6 cellular contexts compared by ENCODE assay signal in the genomic region with DNA sequence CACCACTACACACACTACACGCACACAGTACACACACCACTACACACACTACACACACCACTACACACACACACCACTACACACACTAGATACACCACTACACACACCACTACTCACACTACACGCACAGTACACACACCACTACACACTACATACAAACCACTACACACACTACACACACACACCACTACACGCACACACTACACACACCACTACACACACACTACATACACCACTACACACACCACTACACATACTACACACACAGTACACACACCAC. TPM values are rescaled to one million over a fixed set of nuclear protein-coding genes. Genes with fewer than 3 reads are reported as not detected.
DNase-seq lines count a peak whose midpoint lies in the region; ATAC-seq, FAIRE-seq and TF ChIP-seq lines count a peak whose summit lies in the region.
"Not testable (repeated sequence)": the region's sequence is repeated elsewhere in the genome, so short reads cannot be mapped to it uniquely, and the experiment has no call there.

No MANE protein-coding gene starts in this region.

- H2AK9ac ChIP-seq in IMR-90 (replicated peaks; ENCODE audit: low read depth, low read length, poor library complexity): not testable (repeated sequence)

- dilution Hi-C loops in IMR-90 (cut with HindIII; ENCODE audit: low sequenced_read_pairs, unreplicated experiment); keratinocyte (cut with MboI; ENCODE audit: extremely low pct_ligation_motif_present, low sequenced_read_pairs): not testable (repeated sequence)

- H2BK20ac ChIP-seq in IMR-90 (ENCODE audit: low read depth, low read length); H1 (ENCODE audit: low read length): not testable (repeated sequence)

- not testable (repeated sequence) for TF ChIP-seq RAD21 in IMR-90 (IDR thresholded peaks at IDR 0.05; ENCODE audit: low read length); H1 (IDR thresholded peaks at IDR 0.05 in 1 of 2, conservative IDR thresholded peaks at IDR 0.05 in 1 of 2; ENCODE audit: low read depth in 2 of 2, low read length in 2 of 2)

- H3K4me1 ChIP-seq in IMR-90 (ENCODE audit: control insufficient read depth, insufficient read depth, low read length); H1 (replicated peaks in 1 of 4; ENCODE audit: control insufficient read depth in 3 of 4, insufficient read depth in 4 of 4, low read length in 3 of 4); keratinocyte (ENCODE audit: control insufficient read depth, extremely low read depth, insufficient read depth, low read length); mesenchymal stem cell (ENCODE audit: control insufficient read depth, insufficient read depth, low read depth, low read length): not testable (repeated sequence)

- POLR2A ChIA-PET in IMR-90 (lab: Charles Lee; ENCODE audit: unreplicated experiment); H1 (lab: Charles Lee; ENCODE audit: partially characterized antibody): not testable (repeated sequence)

- FAIRE-seq in GM18507 (lab: Jason Lieb, UNC) (peak; percentile 15), keratinocyte (lab: Jason Lieb, UNC) (peak; percentile 29), urothelium cell line (lab: Jason Lieb, UNC) (peak; percentile 100)
- not testable (repeated sequence) for FAIRE-seq in H1 (lab: Jason Lieb, UNC)

- not testable (repeated sequence) for H3K4ac ChIP-seq in IMR-90 (ENCODE audit: low read depth, low read length); H1 (replicated peaks; ENCODE audit: insufficient read length, low read depth, low read length); mesenchymal stem cell (ENCODE audit: low read depth in 1 of 2, low read length in 2 of 2)

- H3K4me3 ChIP-seq in IMR-90 (ENCODE audit: insufficient read depth, low read depth, low read length); H1 (ENCODE audit: extremely low read depth in 1 of 4, insufficient read depth in 2 of 4, low read depth in 3 of 4, low read length in 4 of 4); keratinocyte (ENCODE audit: control insufficient read depth in 2 of 3, extremely low read depth in 1 of 3, insufficient read depth in 2 of 3, low read depth in 1 of 3, low read length in 3 of 3); mesenchymal stem cell (ENCODE audit: insufficient read depth in 1 of 2, low read depth in 1 of 2, low read length in 2 of 2): not testable (repeated sequence)

- H3K79me2 ChIP-seq in H1 (ENCODE audit: control insufficient read depth in 1 of 2, insufficient read depth in 2 of 2, low read length in 2 of 2); keratinocyte (ENCODE audit: control insufficient read depth, insufficient read depth, low read length): not testable (repeated sequence)

- not testable (repeated sequence) for H3K14ac ChIP-seq in IMR-90 (replicated peaks; ENCODE audit: low read depth, low read length); H1 (ENCODE audit: insufficient read length); mesenchymal stem cell (ENCODE audit: low read length in 2 of 2)

- H3K9me1 ChIP-seq in IMR-90 (ENCODE audit: insufficient read depth, low read length): peaks cover 16% of the 10 kb centered on the region; the same call in 1 of the 2 replicates
- H3K9me1 ChIP-seq in keratinocyte (ENCODE audit: control insufficient read depth, extremely low read depth, insufficient read depth, low read length): not testable (repeated sequence)

- H3K4me2 ChIP-seq in IMR-90 (ENCODE audit: low read depth, low read length); H1 (ENCODE audit: insufficient read depth in 1 of 2, low read depth in 2 of 2, low read length in 2 of 2); keratinocyte (ENCODE audit: control insufficient read depth, extremely low read depth, insufficient read depth, low read depth, low read length); mesenchymal stem cell (ENCODE audit: low read length, poor library complexity, severe bottlenecking): not testable (repeated sequence)

- not testable (repeated sequence) for H3K79me1 ChIP-seq in IMR-90 (ENCODE audit: low read depth in 1 of 2, low read length in 2 of 2); H1 (ENCODE audit: low read depth, low read length)
- H3K79me1 ChIP-seq in mesenchymal stem cell (replicated peaks; ENCODE audit: low read length, poor library complexity, severe bottlenecking): peaks cover 18% of the 10 kb centered on the region

- not testable (repeated sequence) for DNase-seq in GM18507 (ENCODE audit: extremely low spot score, insufficient read length, low read depth); IMR-90; H1 (ENCODE audit: low read depth in 1 of 2, low spot score in 2 of 2); keratinocyte (ENCODE audit: low read depth, low spot score); mesenchymal stem cell; urothelium cell line (ENCODE audit: low spot score)

- not testable (repeated sequence) for H3K23ac ChIP-seq in IMR-90 (ENCODE audit: low read depth, low read length); H1 (ENCODE audit: insufficient read length); mesenchymal stem cell (ENCODE audit: low read length in 2 of 2)

- not testable (repeated sequence) for TF ChIP-seq EP300 in H1 (IDR thresholded peaks at IDR 0.05; ENCODE audit: borderline replicate concordance in 1 of 2, low read depth in 2 of 2, low read length in 2 of 2)

- H3K18ac ChIP-seq in IMR-90 (ENCODE audit: low read depth, low read length); H1 (ENCODE audit: extremely low read depth, low read length); mesenchymal stem cell (ENCODE audit: low read depth in 1 of 2, low read length in 2 of 2): not testable (repeated sequence)

- not testable (repeated sequence) for TF ChIP-seq CTCF in IMR-90 (conservative IDR thresholded peaks at IDR 0.05; ENCODE audit: low read depth, low read length); H1 (IDR thresholded peaks at IDR 0.05; ENCODE audit: control extremely low read depth in 1 of 3, insufficient read depth in 1 of 3, low read depth in 1 of 3, low read length in 3 of 3); keratinocyte (optimal IDR thresholded peaks at IDR 0.05 in 1 of 3, IDR thresholded peaks at IDR 0.05 in 1 of 3, conservative IDR thresholded peaks at IDR 0.05 in 1 of 3; ENCODE audit: extremely low read depth in 1 of 3, insufficient read depth in 2 of 3, low read length in 3 of 3)

- H4K20me1 ChIP-seq in IMR-90 (ENCODE audit: insufficient read depth, low read length) (peaks cover 18% of the 10 kb centered on the region), H1 (replicated peaks in 1 of 2; ENCODE audit: control insufficient read depth in 1 of 2, insufficient read depth in 2 of 2, low read length in 2 of 2) (peaks cover 0 to 31% of the 10 kb centered on the region in 2 experiments)
- H4K20me1 ChIP-seq in keratinocyte (ENCODE audit: control insufficient read depth, extremely low read depth, insufficient read depth, low read length): not testable (repeated sequence)

- H3K9me3 ChIP-seq in IMR-90 (ENCODE audit: control insufficient read depth, insufficient read depth, low read length); keratinocyte (ENCODE audit: control insufficient read depth, low read depth, low read length); mesenchymal stem cell (ENCODE audit: control insufficient read depth, low read length): not testable (repeated sequence)
- H3K9me3 ChIP-seq in H1 (ENCODE audit: insufficient read depth in 2 of 2, low read depth in 1 of 2, low read length in 1 of 2): peaks cover 0 to 20% of the 10 kb centered on the region in 2 experiments; a peak in 3 of 4 replicates

- WGBS in IMR-90 (ENCODE audit: extremely low coverage in 2 of 2, insufficient read length in 1 of 2), 2 experiments: 100% methylated on average over 1 of the region's 3 CpGs; no CpG with 5 or more reads in 1 of the 2 experiments
- WGBS in H1 (ENCODE audit: extremely low coverage in 1 of 2, insufficient coverage in 1 of 2, insufficient read length in 1 of 2, insufficient replicate concordance in 2 of 2, low coverage in 1 of 2, low lambda C conversion rate in 2 of 2, missing lambda C conversion rate in 1 of 2), 2 experiments: 80 to 100% methylated on average over 1 to 3 of the region's 3 CpGs
- 90% methylated on average over 3 of the region's 3 CpGs for WGBS in mesenchymal stem cell

- H4K91ac ChIP-seq in IMR-90 (ENCODE audit: insufficient read depth, low read depth, low read length); H1 (replicated peaks; ENCODE audit: insufficient read length, low read length): not testable (repeated sequence)
- H4K91ac ChIP-seq in mesenchymal stem cell (ENCODE audit: low read length): peak overlapping the region; percentile 70

- not testable (repeated sequence) for ATAC-seq in IMR-90 (ENCODE audit: low read depth)

- H2BK12ac ChIP-seq in H1 (ENCODE audit: low read depth, low read length); mesenchymal stem cell (ENCODE audit: low read length in 2 of 2): not testable (repeated sequence)

- H2BK15ac ChIP-seq in IMR-90 (ENCODE audit: low read depth, low read length); H1 (ENCODE audit: low read length); mesenchymal stem cell (ENCODE audit: low read depth, poor library complexity, severe bottlenecking): not testable (repeated sequence)

- not testable (repeated sequence) for BruUV-seq in IMR-90 (replicated peaks; lab: Mats Ljungman, UMichigan)

- in situ Hi-C loops in IMR-90 (cut with MboI; ENCODE audit: low sequenced_read_pairs): not testable (repeated sequence)

- not testable (repeated sequence) for H4K8ac ChIP-seq in IMR-90 (ENCODE audit: low read depth in 2 of 2, low read length in 2 of 2); H1 (ENCODE audit: extremely low read depth, insufficient read depth, low read length); mesenchymal stem cell (ENCODE audit: low read length)

- H3K9ac ChIP-seq in IMR-90 (ENCODE audit: low read depth, low read length); H1 (replicated peaks in 1 of 4; ENCODE audit: extremely low read depth in 1 of 4, low read depth in 3 of 4, low read length in 3 of 4); keratinocyte (ENCODE audit: control insufficient read depth, extremely low read depth, insufficient read depth, low read length); mesenchymal stem cell (ENCODE audit: low read length): not testable (repeated sequence)

- not testable (repeated sequence) for H2BK120ac ChIP-seq in IMR-90 (ENCODE audit: low read depth, low read length); H1 (replicated peaks; ENCODE audit: low read depth, low read length); mesenchymal stem cell (ENCODE audit: low read depth, low read length)

- H2BK5ac ChIP-seq in IMR-90 (ENCODE audit: low read depth, low read length, poor library complexity, severe bottlenecking): peak overlapping the region; percentile 95
- H2BK5ac ChIP-seq in H1 (ENCODE audit: low read depth, low read length); mesenchymal stem cell (ENCODE audit: low read depth, low read length, poor library complexity, severe bottlenecking): not testable (repeated sequence)

- CTCF ChIA-PET in IMR-90 (lab: Yijun Ruan, JAX); H1 (lab: Charles Lee; ENCODE audit: partially characterized antibody): not testable (repeated sequence)

- H3K36me3 ChIP-seq in IMR-90 (ENCODE audit: control insufficient read depth, insufficient read depth, low read length): peaks cover 18% of the 10 kb centered on the region
- peaks cover 8 to 33% (median 23%) of the 10 kb centered on the region in 4 experiments; a peak in 5 of 8 replicates for H3K36me3 ChIP-seq in H1 (ENCODE audit: control insufficient read depth in 2 of 4, insufficient read depth in 4 of 4, low read length in 3 of 4)
- H3K36me3 ChIP-seq in keratinocyte (ENCODE audit: control insufficient read depth in 2 of 2, extremely low read depth in 1 of 2, insufficient read depth in 2 of 2, low read length in 2 of 2): not testable (repeated sequence)
- H3K36me3 ChIP-seq in mesenchymal stem cell (ENCODE audit: control insufficient read depth in 1 of 2, insufficient read depth in 2 of 2, low read depth in 1 of 2, low read length in 2 of 2): peaks cover 27 to 66% of the 10 kb centered on the region in 2 experiments

- H3K56ac ChIP-seq in IMR-90 (ENCODE audit: extremely low read depth, insufficient read depth, low read length): not testable (repeated sequence)
- H3K56ac ChIP-seq in H1 (replicated peaks; ENCODE audit: insufficient read length, low read depth, low read length): peak overlapping the region; percentile 100

- peaks cover 31% of the 10 kb centered on the region for H3K23me2 ChIP-seq in H1 (ENCODE audit: low read depth, low read length)

- not testable (repeated sequence) for H4K5ac ChIP-seq in IMR-90 (ENCODE audit: low read depth, low read length); H1 (ENCODE audit: insufficient read length, low read depth, low read length)

- H3K27ac ChIP-seq in IMR-90 (ENCODE audit: insufficient read depth, low read length); H1 (ENCODE audit: low read depth, low read length); keratinocyte (ENCODE audit: control insufficient read depth, insufficient read depth, low read length); mesenchymal stem cell (ENCODE audit: low read length, poor library complexity, severe bottlenecking): not testable (repeated sequence)

- intact Hi-C loops in IMR-90 (cut with micrococcal nuclease): loop anchor here (2.0 kb wide), 1 partner anchor 259 kb away; no protein-coding TSS in a partner anchor

- not testable (repeated sequence) for TF ChIP-seq POLR2A in IMR-90 (IDR thresholded peaks at IDR 0.05; ENCODE audit: low read depth, low read length); H1 (IDR thresholded peaks at IDR 0.05; ENCODE audit: control extremely low read depth in 1 of 2, low read depth in 2 of 2, low read length in 2 of 2)

- H2AFZ ChIP-seq in IMR-90 (replicated peaks; ENCODE audit: low read length, poor library complexity); H1 (ENCODE audit: low read length); keratinocyte (ENCODE audit: control insufficient read depth, low read length); mesenchymal stem cell (ENCODE audit: low read depth, low read length): not testable (repeated sequence)

- not testable (repeated sequence) for H3K27me3 ChIP-seq in IMR-90 (ENCODE audit: control insufficient read depth, insufficient read depth, low read length); H1 (replicated peaks in 1 of 4; ENCODE audit: control insufficient read depth in 3 of 4, extremely low read depth in 1 of 4, insufficient read depth in 3 of 4, low read length in 3 of 4); keratinocyte (ENCODE audit: control insufficient read depth, extremely low read depth, insufficient read depth, low read length)
- peaks cover 0 to 25% of the 10 kb centered on the region in 2 experiments for H3K27me3 ChIP-seq in mesenchymal stem cell (ENCODE audit: control insufficient read depth in 1 of 2, insufficient read depth in 1 of 2, low read length in 2 of 2)

- H2AK5ac ChIP-seq in IMR-90 (ENCODE audit: low read depth, low read length); H1 (ENCODE audit: low read depth, low read length); mesenchymal stem cell (ENCODE audit: low read length, severe bottlenecking): not testable (repeated sequence)

RNA-seq across cellular contexts. Expression of a gene that starts 11.5 kb away (rescaled TPM):
- 5.2 and 6.1 TPM in 2 replicates for total RNA-seq in IMR-90 (2012; rRNA removed)
- 13.4 and 17.0 TPM in 2 replicates for polyA plus RNA-seq in IMR-90 (2012; rRNA removed)
- polyA plus RNA-seq in IMR-90 (2012; cell fraction: cytosol; rRNA removed): 12.0 and 16.4 TPM in 2 replicates
- polyA plus RNA-seq in IMR-90 (2012; cell fraction: nucleus; rRNA removed; ENCODE audit: low replicate concordance): 12.2 and 32.5 TPM in 2 replicates
- total RNA-seq in H1 (2021; fragmentation: NEBNext Ultra II Directional; extraction: Animal tissue kit (Norgen Biotek cat#: 25700)): 38.5 and 40.3 TPM in 2 replicates
- polyA plus RNA-seq in H1 (2011; rRNA removed): 26.8 and 40.3 TPM in 2 replicates
- polyA plus RNA-seq in H1 (2011; cell fraction: cytosol; rRNA removed): 15.4 TPM
- polyA plus RNA-seq in H1 (2011; cell fraction: nucleus; rRNA removed): 33.2 TPM
- 20.7 to 40.0 TPM (median 39.8 TPM) in 4 replicates for polyA plus RNA-seq in H1 (2012, experiment 1 of 2)
- 47.9 TPM for polyA plus RNA-seq in H1 (2012, experiment 2 of 2)
- polyA plus RNA-seq in H1 (2013, experiment 1 of 2): 41.4 TPM
- 37.7 TPM for polyA plus RNA-seq in H1 (2013, experiment 2 of 2)
- polyA minus RNA-seq in H1 (2011; rRNA and poly(A)+ RNA removed): 6.1 and 7.4 TPM in 2 replicates
- 14.4 TPM for polyA minus RNA-seq in H1 (2011; cell fraction: cytosol; rRNA and poly(A)+ RNA removed)
- polyA minus RNA-seq in H1 (2011; cell fraction: nucleus; rRNA and poly(A)+ RNA removed): 11.9 TPM
- 3.7 to 7.4 TPM (median 3.8 TPM) in 3 replicates for polyA plus RNA-seq in keratinocyte
- 3.8 TPM for polyA plus RNA-seq in keratinocyte (2011; ENCODE audit: low read depth)
- polyA plus RNA-seq in keratinocyte (2011; cell fraction: cytosol; rRNA removed): 4.0 and 8.6 TPM in 2 replicates
- polyA plus RNA-seq in keratinocyte (2011; cell fraction: nucleus; rRNA removed): 6.9 and 9.7 TPM in 2 replicates
- 13.9 and 20.1 TPM in 2 replicates for polyA plus RNA-seq in keratinocyte (2012; ENCODE audit: low replicate concordance)
- 3.2 to 15.6 TPM (median 3.9 TPM) in 3 replicates for polyA minus RNA-seq in keratinocyte
- polyA minus RNA-seq in keratinocyte (2011; cell fraction: cytosol; rRNA and poly(A)+ RNA removed): 9.2 TPM
- polyA minus RNA-seq in keratinocyte (2011; cell fraction: nucleus; rRNA and poly(A)+ RNA removed): 3.8 and 5.9 TPM in 2 replicates
- 16.6 TPM for polyA plus RNA-seq in mesenchymal stem cell (2013, experiment 1 of 2)
- 15.7 TPM for polyA plus RNA-seq in mesenchymal stem cell (2013, experiment 2 of 2)

RNA-seq across cellular contexts. Expression of a gene that starts 11.6 kb away (rescaled TPM):
- 3.3 and 3.8 TPM in 2 replicates for total RNA-seq in IMR-90 (2012; rRNA removed)
- polyA plus RNA-seq in IMR-90 (2012; rRNA removed) (14.5 and 17.2 TPM in 2 replicates), H1 (2011; rRNA removed) (11.2 and 19.5 TPM in 2 replicates), keratinocyte (7.4 to 11.6 TPM (median 10.1 TPM) in 3 replicates)
- polyA plus RNA-seq in IMR-90 (2012; cell fraction: cytosol; rRNA removed): 10.6 and 16.7 TPM in 2 replicates
- 29.6 and 67.5 TPM in 2 replicates for polyA plus RNA-seq in IMR-90 (2012; cell fraction: nucleus; rRNA removed; ENCODE audit: low replicate concordance)
- total RNA-seq in H1 (2021; fragmentation: NEBNext Ultra II Directional; extraction: Animal tissue kit (Norgen Biotek cat#: 25700)): 24.4 and 25.3 TPM in 2 replicates
- polyA plus RNA-seq in H1 (2011; cell fraction: cytosol; rRNA removed): 23.8 TPM
- 65.2 TPM for polyA plus RNA-seq in H1 (2011; cell fraction: nucleus; rRNA removed)
- 25.8 to 31.0 TPM (median 27.9 TPM) in 4 replicates for polyA plus RNA-seq in H1 (2012, experiment 1 of 2)
- polyA plus RNA-seq in H1 (2012, experiment 2 of 2): 11.4 TPM
- polyA plus RNA-seq in H1 (2013, experiment 1 of 2): 11.4 TPM
- polyA plus RNA-seq in H1 (2013, experiment 2 of 2): 9.4 TPM
- polyA minus RNA-seq in H1 (2011; rRNA and poly(A)+ RNA removed): 8.7 and 14.0 TPM in 2 replicates
- 12.7 TPM for polyA minus RNA-seq in H1 (2011; cell fraction: cytosol; rRNA and poly(A)+ RNA removed)
- polyA minus RNA-seq in H1 (2011; cell fraction: nucleus; rRNA and poly(A)+ RNA removed): 28.4 TPM
- 4.4 TPM for polyA plus RNA-seq in keratinocyte (2011; ENCODE audit: low read depth)
- polyA plus RNA-seq in keratinocyte (2011; cell fraction: cytosol; rRNA removed): 3.2 and 7.9 TPM in 2 replicates
- polyA plus RNA-seq in keratinocyte (2011; cell fraction: nucleus; rRNA removed): 25.0 and 31.7 TPM in 2 replicates
- 8.2 and 13.8 TPM in 2 replicates for polyA plus RNA-seq in keratinocyte (2012; ENCODE audit: low replicate concordance)
- polyA minus RNA-seq in keratinocyte: 7.7 to 15.2 TPM (median 8.5 TPM) in 3 replicates
- 16.7 TPM for polyA minus RNA-seq in keratinocyte (2011; cell fraction: cytosol; rRNA and poly(A)+ RNA removed)
- 11.1 and 11.7 TPM in 2 replicates for polyA minus RNA-seq in keratinocyte (2011; cell fraction: nucleus; rRNA and poly(A)+ RNA removed)
- polyA plus RNA-seq in mesenchymal stem cell (2013, experiment 1 of 2): 4.3 TPM
- 4.4 TPM for polyA plus RNA-seq in mesenchymal stem cell (2013, experiment 2 of 2)
